Comparison of ENCODE assay signal across 1 cellular context in the genomic region with DNA sequence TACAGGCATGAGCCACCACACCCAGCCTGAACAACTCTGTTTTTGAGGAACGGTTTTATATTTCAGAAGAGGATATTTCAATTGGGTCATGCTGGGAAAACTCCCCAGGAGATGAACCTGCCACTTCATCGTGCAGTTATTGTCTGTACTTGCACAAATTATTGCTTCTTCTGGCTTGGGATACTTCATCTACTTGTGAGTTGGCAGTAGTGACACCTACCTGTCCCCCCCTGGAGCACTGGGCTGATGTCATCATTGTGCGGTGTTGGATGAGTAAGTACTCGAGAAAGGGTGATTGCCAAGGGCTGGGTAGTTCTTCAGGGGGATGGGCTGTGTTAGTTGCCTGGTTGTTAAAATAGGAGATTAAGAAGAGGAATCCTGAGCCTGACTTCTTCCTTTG.
TF ChIP-seq lines count a peak whose summit lies in the region.

No MANE protein-coding gene starts in this region.

TF ChIP-seq in HEK293, 187 proteins besides CTCF, POLR2A, EP300 and RAD21 (continued from another document):
- TF ChIP-seq ZNF112 (tag by site-specific recombination; IDR thresholded peaks at IDR 0.05) (no peak), PRDM1 (tag by site-specific recombination; IDR thresholded peaks at IDR 0.05) (no peak), ZNF19 (tag by site-specific recombination; IDR thresholded peaks at IDR 0.05; ENCODE audit: low read depth) (no peak), ZBTB17 (tag by site-specific recombination; IDR thresholded peaks at IDR 0.05) (no peak), ZNF121 (tag by site-specific recombination; IDR thresholded peaks at IDR 0.05) (no peak), BCL11B (tag by site-specific recombination; IDR thresholded peaks at IDR 0.05; ENCODE audit: low read depth) (no peak), YY1 (tag by site-specific recombination; IDR thresholded peaks at IDR 0.05) (no peak), GFI1B (tag by site-specific recombination; IDR thresholded peaks at IDR 0.05) (no peak), ZSCAN30 (tag by site-specific recombination; IDR thresholded peaks at IDR 0.05) (no peak), ZNF768 (tag by site-specific recombination; IDR thresholded peaks at IDR 0.05) (no peak), ZNF248 (tag by site-specific recombination; IDR thresholded peaks at IDR 0.05) (no peak), ZNF394 (tag by site-specific recombination; IDR thresholded peaks at IDR 0.05; ENCODE audit: borderline replicate concordance) (peak; percentile 37; the same call in 1 of the 2 replicates), ZNF670 (tag by site-specific recombination; IDR thresholded peaks at IDR 0.05; ENCODE audit: low read depth) (no peak), ZNF664 (tag by site-specific recombination; IDR thresholded peaks at IDR 0.05) (no peak), ZNF433 (tag by site-specific recombination; IDR thresholded peaks at IDR 0.05; ENCODE audit: low read depth) (no peak), MEIS1 (CRISPR knock-in tag; IDR thresholded peaks at IDR 0.05; ENCODE audit: borderline replicate concordance) (no peak)
- TF ChIP-seq, protein P1, sequence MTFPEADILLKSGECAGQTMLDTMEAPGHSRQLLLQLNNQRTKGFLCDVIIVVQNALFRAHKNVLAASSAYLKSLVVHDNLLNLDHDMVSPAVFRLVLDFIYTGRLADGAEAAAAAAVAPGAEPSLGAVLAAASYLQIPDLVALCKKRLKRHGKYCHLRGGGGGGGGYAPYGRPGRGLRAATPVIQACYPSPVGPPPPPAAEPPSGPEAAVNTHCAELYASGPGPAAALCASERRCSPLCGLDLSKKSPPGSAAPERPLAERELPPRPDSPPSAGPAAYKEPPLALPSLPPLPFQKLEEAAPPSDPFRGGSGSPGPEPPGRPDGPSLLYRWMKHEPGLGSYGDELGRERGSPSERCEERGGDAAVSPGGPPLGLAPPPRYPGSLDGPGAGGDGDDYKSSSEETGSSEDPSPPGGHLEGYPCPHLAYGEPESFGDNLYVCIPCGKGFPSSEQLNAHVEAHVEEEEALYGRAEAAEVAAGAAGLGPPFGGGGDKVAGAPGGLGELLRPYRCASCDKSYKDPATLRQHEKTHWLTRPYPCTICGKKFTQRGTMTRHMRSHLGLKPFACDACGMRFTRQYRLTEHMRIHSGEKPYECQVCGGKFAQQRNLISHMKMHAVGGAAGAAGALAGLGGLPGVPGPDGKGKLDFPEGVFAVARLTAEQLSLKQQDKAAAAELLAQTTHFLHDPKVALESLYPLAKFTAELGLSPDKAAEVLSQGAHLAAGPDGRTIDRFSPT (tag by site-specific recombination; IDR thresholded peaks at IDR 0.05), result no peak
- TF ChIP-seq, protein P2, sequence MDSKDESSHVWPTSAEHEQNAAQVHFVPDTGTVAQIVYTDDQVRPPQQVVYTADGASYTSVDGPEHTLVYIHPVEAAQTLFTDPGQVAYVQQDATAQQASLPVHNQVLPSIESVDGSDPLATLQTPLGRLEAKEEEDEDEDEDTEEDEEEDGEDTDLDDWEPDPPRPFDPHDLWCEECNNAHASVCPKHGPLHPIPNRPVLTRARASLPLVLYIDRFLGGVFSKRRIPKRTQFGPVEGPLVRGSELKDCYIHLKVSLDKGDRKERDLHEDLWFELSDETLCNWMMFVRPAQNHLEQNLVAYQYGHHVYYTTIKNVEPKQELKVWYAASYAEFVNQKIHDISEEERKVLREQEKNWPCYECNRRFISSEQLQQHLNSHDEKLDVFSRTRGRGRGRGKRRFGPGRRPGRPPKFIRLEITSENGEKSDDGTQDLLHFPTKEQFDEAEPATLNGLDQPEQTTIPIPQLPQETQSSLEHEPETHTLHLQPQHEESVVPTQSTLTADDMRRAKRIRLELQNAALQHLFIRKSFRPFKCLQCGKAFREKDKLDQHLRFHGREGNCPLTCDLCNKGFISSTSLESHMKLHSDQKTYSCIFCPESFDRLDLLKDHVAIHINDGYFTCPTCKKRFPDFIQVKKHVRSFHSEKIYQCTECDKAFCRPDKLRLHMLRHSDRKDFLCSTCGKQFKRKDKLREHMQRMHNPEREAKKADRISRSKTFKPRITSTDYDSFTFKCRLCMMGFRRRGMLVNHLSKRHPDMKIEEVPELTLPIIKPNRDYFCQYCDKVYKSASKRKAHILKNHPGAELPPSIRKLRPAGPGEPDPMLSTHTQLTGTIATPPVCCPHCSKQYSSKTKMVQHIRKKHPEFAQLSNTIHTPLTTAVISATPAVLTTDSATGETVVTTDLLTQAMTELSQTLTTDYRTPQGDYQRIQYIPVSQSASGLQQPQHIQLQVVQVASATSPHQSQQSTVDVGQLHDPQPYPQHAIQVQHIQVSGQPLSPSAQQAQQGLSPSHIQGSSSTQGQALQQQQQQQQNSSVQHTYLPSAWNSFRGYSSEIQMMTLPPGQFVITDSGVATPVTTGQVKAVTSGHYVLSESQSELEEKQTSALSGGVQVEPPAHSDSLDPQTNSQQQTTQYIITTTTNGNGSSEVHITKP (tag by site-specific recombination; IDR thresholded peaks at IDR 0.05), result peak; percentile 39
- TF ChIP-seq, protein P3, sequence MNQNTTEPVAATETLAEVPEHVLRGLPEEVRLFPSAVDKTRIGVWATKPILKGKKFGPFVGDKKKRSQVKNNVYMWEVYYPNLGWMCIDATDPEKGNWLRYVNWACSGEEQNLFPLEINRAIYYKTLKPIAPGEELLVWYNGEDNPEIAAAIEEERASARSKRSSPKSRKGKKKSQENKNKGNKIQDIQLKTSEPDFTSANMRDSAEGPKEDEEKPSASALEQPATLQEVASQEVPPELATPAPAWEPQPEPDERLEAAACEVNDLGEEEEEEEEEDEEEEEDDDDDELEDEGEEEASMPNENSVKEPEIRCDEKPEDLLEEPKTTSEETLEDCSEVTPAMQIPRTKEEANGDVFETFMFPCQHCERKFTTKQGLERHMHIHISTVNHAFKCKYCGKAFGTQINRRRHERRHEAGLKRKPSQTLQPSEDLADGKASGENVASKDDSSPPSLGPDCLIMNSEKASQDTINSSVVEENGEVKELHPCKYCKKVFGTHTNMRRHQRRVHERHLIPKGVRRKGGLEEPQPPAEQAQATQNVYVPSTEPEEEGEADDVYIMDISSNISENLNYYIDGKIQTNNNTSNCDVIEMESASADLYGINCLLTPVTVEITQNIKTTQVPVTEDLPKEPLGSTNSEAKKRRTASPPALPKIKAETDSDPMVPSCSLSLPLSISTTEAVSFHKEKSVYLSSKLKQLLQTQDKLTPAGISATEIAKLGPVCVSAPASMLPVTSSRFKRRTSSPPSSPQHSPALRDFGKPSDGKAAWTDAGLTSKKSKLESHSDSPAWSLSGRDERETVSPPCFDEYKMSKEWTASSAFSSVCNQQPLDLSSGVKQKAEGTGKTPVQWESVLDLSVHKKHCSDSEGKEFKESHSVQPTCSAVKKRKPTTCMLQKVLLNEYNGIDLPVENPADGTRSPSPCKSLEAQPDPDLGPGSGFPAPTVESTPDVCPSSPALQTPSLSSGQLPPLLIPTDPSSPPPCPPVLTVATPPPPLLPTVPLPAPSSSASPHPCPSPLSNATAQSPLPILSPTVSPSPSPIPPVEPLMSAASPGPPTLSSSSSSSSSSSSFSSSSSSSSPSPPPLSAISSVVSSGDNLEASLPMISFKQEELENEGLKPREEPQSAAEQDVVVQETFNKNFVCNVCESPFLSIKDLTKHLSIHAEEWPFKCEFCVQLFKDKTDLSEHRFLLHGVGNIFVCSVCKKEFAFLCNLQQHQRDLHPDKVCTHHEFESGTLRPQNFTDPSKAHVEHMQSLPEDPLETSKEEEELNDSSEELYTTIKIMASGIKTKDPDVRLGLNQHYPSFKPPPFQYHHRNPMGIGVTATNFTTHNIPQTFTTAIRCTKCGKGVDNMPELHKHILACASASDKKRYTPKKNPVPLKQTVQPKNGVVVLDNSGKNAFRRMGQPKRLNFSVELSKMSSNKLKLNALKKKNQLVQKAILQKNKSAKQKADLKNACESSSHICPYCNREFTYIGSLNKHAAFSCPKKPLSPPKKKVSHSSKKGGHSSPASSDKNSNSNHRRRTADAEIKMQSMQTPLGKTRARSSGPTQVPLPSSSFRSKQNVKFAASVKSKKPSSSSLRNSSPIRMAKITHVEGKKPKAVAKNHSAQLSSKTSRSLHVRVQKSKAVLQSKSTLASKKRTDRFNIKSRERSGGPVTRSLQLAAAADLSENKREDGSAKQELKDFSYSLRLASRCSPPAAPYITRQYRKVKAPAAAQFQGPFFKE (tag by site-specific recombination; IDR thresholded peaks at IDR 0.05; ENCODE audit: borderline replicate concordance), result no peak
- TF ChIP-seq, protein P4, sequence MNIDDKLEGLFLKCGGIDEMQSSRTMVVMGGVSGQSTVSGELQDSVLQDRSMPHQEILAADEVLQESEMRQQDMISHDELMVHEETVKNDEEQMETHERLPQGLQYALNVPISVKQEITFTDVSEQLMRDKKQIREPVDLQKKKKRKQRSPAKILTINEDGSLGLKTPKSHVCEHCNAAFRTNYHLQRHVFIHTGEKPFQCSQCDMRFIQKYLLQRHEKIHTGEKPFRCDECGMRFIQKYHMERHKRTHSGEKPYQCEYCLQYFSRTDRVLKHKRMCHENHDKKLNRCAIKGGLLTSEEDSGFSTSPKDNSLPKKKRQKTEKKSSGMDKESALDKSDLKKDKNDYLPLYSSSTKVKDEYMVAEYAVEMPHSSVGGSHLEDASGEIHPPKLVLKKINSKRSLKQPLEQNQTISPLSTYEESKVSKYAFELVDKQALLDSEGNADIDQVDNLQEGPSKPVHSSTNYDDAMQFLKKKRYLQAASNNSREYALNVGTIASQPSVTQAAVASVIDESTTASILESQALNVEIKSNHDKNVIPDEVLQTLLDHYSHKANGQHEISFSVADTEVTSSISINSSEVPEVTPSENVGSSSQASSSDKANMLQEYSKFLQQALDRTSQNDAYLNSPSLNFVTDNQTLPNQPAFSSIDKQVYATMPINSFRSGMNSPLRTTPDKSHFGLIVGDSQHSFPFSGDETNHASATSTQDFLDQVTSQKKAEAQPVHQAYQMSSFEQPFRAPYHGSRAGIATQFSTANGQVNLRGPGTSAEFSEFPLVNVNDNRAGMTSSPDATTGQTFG (tag by site-specific recombination; IDR thresholded peaks at IDR 0.05; ENCODE audit: borderline replicate concordance), result no peak
- TF ChIP-seq, protein P5, sequence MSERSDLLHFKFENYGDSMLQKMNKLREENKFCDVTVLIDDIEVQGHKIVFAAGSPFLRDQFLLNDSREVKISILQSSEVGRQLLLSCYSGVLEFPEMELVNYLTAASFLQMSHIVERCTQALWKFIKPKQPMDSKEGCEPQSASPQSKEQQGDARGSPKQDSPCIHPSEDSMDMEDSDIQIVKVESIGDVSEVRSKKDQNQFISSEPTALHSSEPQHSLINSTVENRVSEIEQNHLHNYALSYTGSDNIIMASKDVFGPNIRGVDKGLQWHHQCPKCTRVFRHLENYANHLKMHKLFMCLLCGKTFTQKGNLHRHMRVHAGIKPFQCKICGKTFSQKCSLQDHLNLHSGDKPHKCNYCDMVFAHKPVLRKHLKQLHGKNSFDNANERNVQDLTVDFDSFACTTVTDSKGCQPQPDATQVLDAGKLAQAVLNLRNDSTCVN (tag by site-specific recombination; optimal IDR thresholded peaks at IDR 0.05), result no peak
- TF ChIP-seq, protein P6, sequence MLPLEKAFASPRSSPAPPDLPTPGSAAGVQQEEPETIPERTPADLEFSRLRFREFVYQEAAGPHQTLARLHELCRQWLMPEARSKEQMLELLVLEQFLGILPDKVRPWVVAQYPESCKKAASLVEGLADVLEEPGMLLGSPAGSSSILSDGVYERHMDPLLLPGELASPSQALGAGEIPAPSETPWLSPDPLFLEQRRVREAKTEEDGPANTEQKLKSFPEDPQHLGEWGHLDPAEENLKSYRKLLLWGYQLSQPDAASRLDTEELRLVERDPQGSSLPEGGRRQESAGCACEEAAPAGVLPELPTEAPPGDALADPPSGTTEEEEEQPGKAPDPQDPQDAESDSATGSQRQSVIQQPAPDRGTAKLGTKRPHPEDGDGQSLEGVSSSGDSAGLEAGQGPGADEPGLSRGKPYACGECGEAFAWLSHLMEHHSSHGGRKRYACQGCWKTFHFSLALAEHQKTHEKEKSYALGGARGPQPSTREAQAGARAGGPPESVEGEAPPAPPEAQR (tag by site-specific recombination; IDR thresholded peaks at IDR 0.05), result no peak
- TF ChIP-seq, protein P7, sequence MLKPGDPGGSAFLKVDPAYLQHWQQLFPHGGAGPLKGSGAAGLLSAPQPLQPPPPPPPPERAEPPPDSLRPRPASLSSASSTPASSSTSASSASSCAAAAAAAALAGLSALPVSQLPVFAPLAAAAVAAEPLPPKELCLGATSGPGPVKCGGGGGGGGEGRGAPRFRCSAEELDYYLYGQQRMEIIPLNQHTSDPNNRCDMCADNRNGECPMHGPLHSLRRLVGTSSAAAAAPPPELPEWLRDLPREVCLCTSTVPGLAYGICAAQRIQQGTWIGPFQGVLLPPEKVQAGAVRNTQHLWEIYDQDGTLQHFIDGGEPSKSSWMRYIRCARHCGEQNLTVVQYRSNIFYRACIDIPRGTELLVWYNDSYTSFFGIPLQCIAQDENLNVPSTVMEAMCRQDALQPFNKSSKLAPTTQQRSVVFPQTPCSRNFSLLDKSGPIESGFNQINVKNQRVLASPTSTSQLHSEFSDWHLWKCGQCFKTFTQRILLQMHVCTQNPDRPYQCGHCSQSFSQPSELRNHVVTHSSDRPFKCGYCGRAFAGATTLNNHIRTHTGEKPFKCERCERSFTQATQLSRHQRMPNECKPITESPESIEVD (tag by site-specific recombination; IDR thresholded peaks at IDR 0.05), result no peak
- TF ChIP-seq, protein P8, sequence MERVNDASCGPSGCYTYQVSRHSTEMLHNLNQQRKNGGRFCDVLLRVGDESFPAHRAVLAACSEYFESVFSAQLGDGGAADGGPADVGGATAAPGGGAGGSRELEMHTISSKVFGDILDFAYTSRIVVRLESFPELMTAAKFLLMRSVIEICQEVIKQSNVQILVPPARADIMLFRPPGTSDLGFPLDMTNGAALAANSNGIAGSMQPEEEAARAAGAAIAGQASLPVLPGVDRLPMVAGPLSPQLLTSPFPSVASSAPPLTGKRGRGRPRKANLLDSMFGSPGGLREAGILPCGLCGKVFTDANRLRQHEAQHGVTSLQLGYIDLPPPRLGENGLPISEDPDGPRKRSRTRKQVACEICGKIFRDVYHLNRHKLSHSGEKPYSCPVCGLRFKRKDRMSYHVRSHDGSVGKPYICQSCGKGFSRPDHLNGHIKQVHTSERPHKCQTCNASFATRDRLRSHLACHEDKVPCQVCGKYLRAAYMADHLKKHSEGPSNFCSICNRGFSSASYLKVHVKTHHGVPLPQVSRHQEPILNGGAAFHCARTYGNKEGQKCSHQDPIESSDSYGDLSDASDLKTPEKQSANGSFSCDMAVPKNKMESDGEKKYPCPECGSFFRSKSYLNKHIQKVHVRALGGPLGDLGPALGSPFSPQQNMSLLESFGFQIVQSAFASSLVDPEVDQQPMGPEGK (tag by site-specific recombination; IDR thresholded peaks at IDR 0.05), result peak; percentile 58
- TF ChIP-seq, protein P9, sequence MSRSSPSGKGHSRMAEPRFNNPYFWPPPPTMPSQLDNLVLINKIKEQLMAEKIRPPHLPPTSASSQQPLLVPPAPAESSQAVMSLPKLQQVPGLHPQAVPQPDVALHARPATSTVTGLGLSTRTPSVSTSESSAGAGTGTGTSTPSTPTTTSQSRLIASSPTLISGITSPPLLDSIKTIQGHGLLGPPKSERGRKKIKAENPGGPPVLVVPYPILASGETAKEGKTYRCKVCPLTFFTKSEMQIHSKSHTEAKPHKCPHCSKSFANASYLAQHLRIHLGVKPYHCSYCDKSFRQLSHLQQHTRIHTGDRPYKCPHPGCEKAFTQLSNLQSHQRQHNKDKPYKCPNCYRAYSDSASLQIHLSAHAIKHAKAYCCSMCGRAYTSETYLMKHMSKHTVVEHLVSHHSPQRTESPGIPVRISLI (tag by site-specific recombination; IDR thresholded peaks at IDR 0.05), result no peak
TF ChIP-seq in HEK293: peak in this region for 15.
